ENCODE assay signal across 9 cellular contexts in genomic region chr10:13788320-13788600, GRCh38.
DNase-seq lines count a peak whose midpoint lies in the region; ATAC-seq and TF ChIP-seq lines count a peak whose summit lies in the region.
"Had no signal": no experiment of that assay in that cellular context is flagged by ENCODE, and none has a peak within 500 bp of the region (broad histone marks: within the 10 kb centered on the region; RNA-seq: fewer than 3 reads in every experiment).

No MANE protein-coding gene starts in this region.

- ATAC-seq in heart right ventricle (peak in 1 of 8 donors; percentile 2), upper lobe of right lung (peak; percentile 6)
- ATAC-seq: T-cell had no signal

- WGBS in heart right ventricle, 2 donors, result 54 to 65% methylated on average over 5 of the region's 5 CpGs
- WGBS in testis, 2 donors, result 70 to 86% methylated on average over 5 of the region's 5 CpGs

- DNase-seq in heart right ventricle, result no peak
- DNase-seq in cardiac septum (ENCODE audit: low spot score), result no peak
- DNase-seq in amniotic epithelial cell (ENCODE audit: low read depth), result peak; percentile 30
- DNase-seq in upper lobe of right lung, result no peak
- DNase-seq in dedifferentiated amniotic fluid mesenchymal stem cell (ENCODE audit: extremely low spot score), result no peak
- no peak for DNase-seq in NCI-H2029 (lab: John Stamatoyannopoulos, UW)
- no peak for DNase-seq in testis

- H3K4me1 ChIP-seq in heart right ventricle (peaks cover 12 to 52% (median 37%) of the 10 kb centered on the region in 9 donors), muscle layer of colon (ENCODE audit: insufficient read depth, low read length) (peaks cover 24% of the 10 kb centered on the region), upper lobe of right lung (peaks cover 22% of the 10 kb centered on the region), testis (peaks cover 3% of the 10 kb centered on the region)

- H3K9me3 ChIP-seq in heart right ventricle (no peaks in the 10 kb centered on the region), muscle layer of colon (ENCODE audit: low read length) (no peaks in the 10 kb centered on the region), upper lobe of right lung (no peaks in the 10 kb centered on the region), testis (no peaks in the 10 kb centered on the region)

- no peak for TF ChIP-seq POLR2A in testis (IDR thresholded peaks at IDR 0.05)

- H3K4me3 ChIP-seq in heart right ventricle (no peak overlapping the region), muscle layer of colon (ENCODE audit: low read depth in 1 of 2, low read length in 2 of 2) (no peak overlapping the region), upper lobe of right lung (no peak overlapping the region), testis (no peak overlapping the region)

- H3K36me3 ChIP-seq in heart right ventricle, result peaks cover 0 to 20% (median 0%) of the 10 kb centered on the region in 9 donors
- H3K36me3 ChIP-seq in muscle layer of colon (ENCODE audit: insufficient read depth, low read length), result no peaks in the 10 kb centered on the region
- H3K36me3 ChIP-seq in upper lobe of right lung, result no peaks in the 10 kb centered on the region
- H3K36me3 ChIP-seq in testis (ENCODE audit: low read depth, missing control alignments), result no peaks in the 10 kb centered on the region

- H3K27me3 ChIP-seq in heart right ventricle, result no peaks in the 10 kb centered on the region
- no peaks in the 10 kb centered on the region for H3K27me3 ChIP-seq in muscle layer of colon (ENCODE audit: control insufficient read depth in 1 of 2, insufficient read depth in 2 of 2, low read length in 2 of 2)
- H3K27me3 ChIP-seq in upper lobe of right lung, result no peaks in the 10 kb centered on the region
- H3K27me3 ChIP-seq in testis, result no peaks in the 10 kb centered on the region

- TF ChIP-seq CTCF in heart right ventricle (IDR thresholded peaks at IDR 0.05), result no peak
- no peak for TF ChIP-seq CTCF in upper lobe of right lung (IDR thresholded peaks at IDR 0.05)
- no peak for TF ChIP-seq CTCF in testis (IDR thresholded peaks at IDR 0.05)

- intact Hi-C loops in heart right ventricle (cut with DNase I) (loop anchor here (1.0 to 10.0 kb wide), 14 partner anchors 99 to 1037 kb away; no protein-coding TSS in a partner anchor), cardiac septum (cut with DNase I) (loop anchor here (5.0 to 10.0 kb wide), 3 partner anchors 217 to 689 kb away; no protein-coding TSS in a partner anchor), upper lobe of right lung (cut with DNase I) (loop anchor here (10.0 kb wide), 1 partner anchor 307 kb away; no protein-coding TSS in a partner anchor), testis (cut with DNase I; ENCODE audit: low total_unique reads) (loop anchor here (5.0 kb wide), 1 partner anchor 304 kb away; no protein-coding TSS in a partner anchor)

- H3K9ac ChIP-seq in muscle layer of colon (ENCODE audit: low read length), result no peak overlapping the region

- H3K27ac ChIP-seq in heart right ventricle (peak overlapping the region; percentile 17 to 75 (median 68)), muscle layer of colon (ENCODE audit: low read depth, low read length) (peak overlapping the region; percentile 68), upper lobe of right lung (peak overlapping the region; percentile 53), testis (no peak overlapping the region)

Comparison
In these comparisons a context has a peak if more than half of its experiments do, and no peak if none do; other contexts are left out.
1. H3K27ac ChIP-seq: peak in heart right ventricle (10 of 10), muscle layer of colon (single experiment) and upper lobe of right lung (single experiment); none in testis (0 of 2).